In genomic region chr19:40467007-40467565, GRCh38 we compare ENCODE assay signal across 9 cellular contexts. TPM values are rescaled to one million over a fixed set of nuclear protein-coding genes. Genes with fewer than 3 reads are reported as not detected.
DNase-seq lines count a peak whose midpoint lies in the region; ATAC-seq, FAIRE-seq and TF ChIP-seq lines count a peak whose summit lies in the region.
"Had no signal": no experiment of that assay in that cellular context is flagged by ENCODE, and none has a peak within 500 bp of the region (broad histone marks: within the 10 kb centered on the region; RNA-seq: fewer than 3 reads in every experiment).

No MANE protein-coding gene starts in this region.

- POLR2A ChIA-PET in SK-N-SH (lab: Yijun Ruan, JAX) = no interaction called here

- no peaks in the 10 kb centered on the region for H4K20me1 ChIP-seq in SK-N-SH (ENCODE audit: insufficient read depth)

- TF ChIP-seq RAD21 in SK-N-SH (IDR thresholded peaks at IDR 0.05; ENCODE audit: low read length) = no peak

- H3K9me3 ChIP-seq in SK-N-SH (no peaks in the 10 kb centered on the region), transverse colon (no peaks in the 10 kb centered on the region)

- TF ChIP-seq CTCF in SK-N-SH (IDR thresholded peaks at IDR 0.05) (no peak), lower leg skin (IDR thresholded peaks at IDR 0.05) (no peak), transverse colon (IDR thresholded peaks at IDR 0.05) (no peak)

- peak overlapping the region; percentile 42; the same call in 1 of the 2 replicates for H2AFZ ChIP-seq in SK-N-SH (ENCODE audit: low read depth)

- CTCF ChIA-PET in SK-N-SH (lab: Yijun Ruan, JAX) = interaction anchor here (0.6 to 2.2 kb wide), 4 partner anchors 10 to 130 kb away, joined by 3 to 8 read pairs (median 3); no protein-coding TSS in a partner anchor

- in situ Hi-C loops in transverse colon (cut with MboI; ENCODE audit: low pct_ligation_motif_present in 1 of 4, low pct_unique_long_range_greater_than_20kb in 1 of 4, low sequenced_read_pairs in 3 of 4) = no loop called here

- H3K9me2 ChIP-seq in SK-N-SH = no peaks in the 10 kb centered on the region

- TF ChIP-seq POLR2A in lower leg skin (IDR thresholded peaks at IDR 0.05) (no peak), transverse colon (IDR thresholded peaks at IDR 0.05) (no peak), H54 (IDR thresholded peaks at IDR 0.05; ENCODE audit: low read depth, low read length) (no peak)

- peak overlapping the region in 2 of 6 donors; percentile 94 for H3K27ac Mint-ChIP-seq in immature natural killer cell

- FAIRE-seq in H54 (lab: Jason Lieb, UNC) = no peak

- ATAC-seq in SK-N-SH treated with all-trans-retinoic acid at 6 μM for 48 hours = no peak

- H3K4me3 ChIP-seq in SK-N-SH (ENCODE audit: low read depth in 2 of 2, low read length in 1 of 2) (peak overlapping the region; percentile 48 to 79), lower leg skin (ENCODE audit: low read depth, poor library complexity, severe bottlenecking) (peak overlapping the region; percentile 15), transverse colon (peak overlapping the region; percentile 17 to 80 (median 32))

- peaks cover 0 to 5% (median 0%) of the 10 kb centered on the region in 6 donors for H3K9me3 Mint-ChIP-seq in immature natural killer cell

- peaks cover 14% of the 10 kb centered on the region for H3F3A ChIP-seq in SK-N-SH (replicated peaks; ENCODE audit: insufficient read depth)

- H3K27me3 ChIP-seq in SK-N-SH (ENCODE audit: insufficient read depth) = no peaks in the 10 kb centered on the region
- peaks cover 10% of the 10 kb centered on the region for H3K27me3 ChIP-seq in transverse colon

- H3K4me1 ChIP-seq in SK-N-SH (ENCODE audit: control insufficient read depth in 1 of 2, insufficient read depth in 2 of 2, low read depth in 1 of 2, low read length in 1 of 2) (peaks cover 5 to 17% of the 10 kb centered on the region in 2 experiments; a peak in 3 of 4 replicates), transverse colon (peaks cover 15 to 26% (median 25%) of the 10 kb centered on the region in 4 donors)

- H3K4me2 ChIP-seq in SK-N-SH = peak overlapping the region; percentile 85; the same call in 1 of the 2 replicates

- H3K4me3 Mint-ChIP-seq in immature natural killer cell = peak overlapping the region in 1 of 5 donors; percentile 82

- no peaks in the 10 kb centered on the region for H3K36me3 Mint-ChIP-seq in immature natural killer cell

- H3K4me1 Mint-ChIP-seq in immature natural killer cell = peaks cover 25 to 26% of the 10 kb centered on the region in 2 donors

- 35% methylated on average over 13 of the region's 74 CpGs for WGBS in SK-N-SH (ENCODE audit: low lambda C conversion rate)
- 18 to 20% methylated on average over 13 of the region's 74 CpGs for WGBS in lower leg skin, 2 donors
- 3% methylated on average over 43 of the region's 74 CpGs; no CpG with 5 or more reads in 1 of the 2 donors for WGBS in transverse colon (ENCODE audit: low coverage in 1 of 2), 2 donors

- H3K27me3 Mint-ChIP-seq in immature natural killer cell (ENCODE audit: low read depth in 3 of 3) = peaks cover 31 to 46% (median 39%) of the 10 kb centered on the region in 3 donors

- intact Hi-C loops in lower leg skin (cut with DNase I; ENCODE audit: low total_unique reads) (loop anchor here (10.0 kb wide), 1 partner anchor 168 kb away; no protein-coding TSS in a partner anchor), transverse colon (cut with DNase I; ENCODE audit: low total_unique reads) (loop anchor here (1.0 kb wide), 1 partner anchor 44 kb away; no protein-coding TSS in a partner anchor)

- DNase-seq in SK-N-SH = peak; percentile 73
- peak in 2 of 61 donors; percentile 13 to 27 for DNase-seq in caudate nucleus (lab: John Stamatoyannopoulos, UW)
- no peak for DNase-seq in lower leg skin (ENCODE audit: low spot score in 2 of 2)
- no peak for DNase-seq in transverse colon
- DNase-seq in H54 (ENCODE audit: insufficient read length, low spot score) = no peak
- no peak for DNase-seq in H4 (ENCODE audit: low spot score)
- DNase-seq in immature natural killer cell = no peak
- DNase-seq: central memory CD4-positive, alpha-beta T cell had no signal

- H3K27ac ChIP-seq in SK-N-SH (ENCODE audit: low read depth in 2 of 2, low read length in 1 of 2) (no peak overlapping the region), caudate nucleus (ENCODE audit: low read depth, low read length) (peak overlapping the region; percentile 72), transverse colon (no peak overlapping the region)

- no peak overlapping the region for H3K9ac ChIP-seq in SK-N-SH

- H3K36me3 ChIP-seq in SK-N-SH (replicated peaks in 1 of 2; ENCODE audit: control insufficient read depth in 1 of 2, insufficient read depth in 2 of 2, low read length in 1 of 2) (no peaks in the 10 kb centered on the region), transverse colon (no peaks in the 10 kb centered on the region)

- no peaks in the 10 kb centered on the region; the same call in 1 of the 2 replicates for H3K79me2 ChIP-seq in SK-N-SH (ENCODE audit: insufficient read depth)

- TF ChIP-seq EP300 in SK-N-SH (IDR thresholded peaks at IDR 0.05; ENCODE audit: borderline replicate concordance in 1 of 2, low read depth in 1 of 2, low read length in 1 of 2) (no peak), transverse colon (IDR thresholded peaks at IDR 0.05; ENCODE audit: low read depth) (no peak)

TF ChIP-seq in SK-N-SH, 30 proteins besides CTCF, POLR2A, EP300 and RAD21:
- TF ChIP-seq RXRA (IDR thresholded peaks at IDR 0.05; ENCODE audit: borderline replicate concordance, low read depth) (no peak), YY1 (IDR thresholded peaks at IDR 0.05; ENCODE audit: low read depth) (no peak), MXI1 (IDR thresholded peaks at IDR 0.05; ENCODE audit: low read depth, low read length) (no peak)

TF ChIP-seq in SK-N-SH treated with all-trans-retinoic acid at 6 μM for 48 hours, 23 proteins besides CTCF, POLR2A, EP300 and RAD21:
- TF ChIP-seq ESRRG (CRISPR knock-in tag; IDR thresholded peaks at IDR 0.05) = no peak
- TF ChIP-seq POU6F1 (CRISPR knock-in tag; IDR thresholded peaks at IDR 0.05; ENCODE audit: borderline replicate concordance, low read depth) = no peak
- TF ChIP-seq ARNTL (CRISPR knock-in tag; IDR thresholded peaks at IDR 0.05; ENCODE audit: borderline replicate concordance, low read depth) = no peak
- TF ChIP-seq ZNF8 (CRISPR knock-in tag; IDR thresholded peaks at IDR 0.05) = no peak
- no peak for TF ChIP-seq ZNF565 (CRISPR knock-in tag; conservative IDR thresholded peaks at IDR 0.05; ENCODE audit: low read depth)

RNA-seq across cellular contexts. Expression of gene SPTBN4, which starts 0.3 kb away (rescaled TPM):
- polyA plus RNA-seq in SK-N-SH (2012; rRNA removed) (2.8 and 3.1 TPM in 2 replicates), immature natural killer cell (under 1 TPM in 1 of 3 donors, not detected in 2; 0.26 TPM)
- polyA plus RNA-seq in SK-N-SH (2012; cell fraction: cytosol; rRNA removed) = 1.6 and 3.1 TPM in 2 replicates
- 4.8 and 5.0 TPM in 2 replicates for polyA plus RNA-seq in SK-N-SH (2012; cell fraction: nucleus; rRNA removed)
- total RNA-seq in lower leg skin (1 to 10 TPM in 3 of 4 donors, under 1 TPM in 1; 0.25 to 2.2 (median 1.6) TPM), transverse colon (1 to 10 TPM in 2 of 4 donors, under 1 TPM in 2; under 0.01 to 1.5 (median 0.99) TPM)
- total RNA-seq in H4 (2014; rRNA removed; shearing (Covaris generic)) = 0.23 and 0.56 TPM in 2 replicates

RNA-seq across cellular contexts. Expression of gene BLVRB, which starts 1.5 kb away (rescaled TPM):
- 69.7 and 85.9 TPM in 2 replicates for polyA plus RNA-seq in SK-N-SH (2012; rRNA removed)
- polyA plus RNA-seq in SK-N-SH (2012; cell fraction: cytosol; rRNA removed) = 31.1 and 52.7 TPM in 2 replicates
- polyA plus RNA-seq in SK-N-SH (2012; cell fraction: nucleus; rRNA removed) = 44.1 and 51.8 TPM in 2 replicates
- 100 to 1,000 TPM; 139 to 161 (median 154) TPM for total RNA-seq in lower leg skin
- 100 to 1,000 TPM in 3 of 4 donors, 10 to 100 TPM in 1; 81.5 to 193 (median 147) TPM for total RNA-seq in transverse colon
- total RNA-seq in H4 (2014; rRNA removed; shearing (Covaris generic)) = 433 and 572 TPM in 2 replicates
- 10 to 100 TPM; 30.8 to 52.5 (median 45.9) TPM for polyA plus RNA-seq in immature natural killer cell

RNA-seq across cellular contexts. Expression of gene SERTAD3, which starts 23.0 kb away (rescaled TPM):
- polyA plus RNA-seq in SK-N-SH (2012; rRNA removed) (11.3 and 12.9 TPM in 2 replicates), immature natural killer cell (10 to 100 TPM; 25.9 to 82.2 (median 62.0) TPM)
- 8.6 and 10.4 TPM in 2 replicates for polyA plus RNA-seq in SK-N-SH (2012; cell fraction: cytosol; rRNA removed)
- 8.0 and 9.5 TPM in 2 replicates for polyA plus RNA-seq in SK-N-SH (2012; cell fraction: nucleus; rRNA removed)
- total RNA-seq in lower leg skin (10 to 100 TPM; 20.5 to 26.5 (median 25.0) TPM), transverse colon (10 to 100 TPM; 14.1 to 31.0 (median 22.2) TPM)
- 21.3 and 21.4 TPM in 2 replicates for total RNA-seq in H4 (2014; rRNA removed; shearing (Covaris generic))

RNA-seq across cellular contexts. Expression of gene SERTAD1, which starts 41.3 kb away (rescaled TPM):
- polyA plus RNA-seq in SK-N-SH (2012; rRNA removed) (7.1 and 10.4 TPM in 2 replicates), immature natural killer cell (10 to 100 TPM; 45.2 to 55.2 (median 49.3) TPM)
- 6.5 and 7.6 TPM in 2 replicates for polyA plus RNA-seq in SK-N-SH (2012; cell fraction: cytosol; rRNA removed)
- polyA plus RNA-seq in SK-N-SH (2012; cell fraction: nucleus; rRNA removed) = 8.4 and 10.2 TPM in 2 replicates
- total RNA-seq in lower leg skin (10 to 100 TPM; 17.3 to 45.7 (median 26.6) TPM), transverse colon (10 to 100 TPM in 3 of 4 donors, 1 to 10 TPM in 1; 2.6 to 30.3 (median 18.4) TPM)
- total RNA-seq in H4 (2014; rRNA removed; shearing (Covaris generic)) = 14.8 and 15.4 TPM in 2 replicates

RNA-seq across cellular contexts. Expression of gene PRX, which starts 53.9 kb away (rescaled TPM):
- polyA plus RNA-seq in SK-N-SH (2012; rRNA removed) (2.2 TPM in 2 replicates), immature natural killer cell (10 to 100 TPM in 1 of 3 donors, 1 to 10 TPM in 1, under 1 TPM in 1; 0.62 to 13.0 (median 1.2) TPM)
- polyA plus RNA-seq in SK-N-SH (2012; cell fraction: cytosol; rRNA removed) = 1.0 and 1.5 TPM in 2 replicates
- polyA plus RNA-seq in SK-N-SH (2012; cell fraction: nucleus; rRNA removed) = 2.9 and 4.3 TPM in 2 replicates
- total RNA-seq in lower leg skin (1 to 10 TPM; 2.5 to 7.3 (median 5.6) TPM), transverse colon (1 to 10 TPM; 1.5 to 5.0 (median 2.6) TPM)
- total RNA-seq in H4 (2014; rRNA removed; shearing (Covaris generic)) = 0.77 and 1.2 TPM in 2 replicates
